8 cellular contexts compared by ENCODE assay signal in the genomic region with DNA sequence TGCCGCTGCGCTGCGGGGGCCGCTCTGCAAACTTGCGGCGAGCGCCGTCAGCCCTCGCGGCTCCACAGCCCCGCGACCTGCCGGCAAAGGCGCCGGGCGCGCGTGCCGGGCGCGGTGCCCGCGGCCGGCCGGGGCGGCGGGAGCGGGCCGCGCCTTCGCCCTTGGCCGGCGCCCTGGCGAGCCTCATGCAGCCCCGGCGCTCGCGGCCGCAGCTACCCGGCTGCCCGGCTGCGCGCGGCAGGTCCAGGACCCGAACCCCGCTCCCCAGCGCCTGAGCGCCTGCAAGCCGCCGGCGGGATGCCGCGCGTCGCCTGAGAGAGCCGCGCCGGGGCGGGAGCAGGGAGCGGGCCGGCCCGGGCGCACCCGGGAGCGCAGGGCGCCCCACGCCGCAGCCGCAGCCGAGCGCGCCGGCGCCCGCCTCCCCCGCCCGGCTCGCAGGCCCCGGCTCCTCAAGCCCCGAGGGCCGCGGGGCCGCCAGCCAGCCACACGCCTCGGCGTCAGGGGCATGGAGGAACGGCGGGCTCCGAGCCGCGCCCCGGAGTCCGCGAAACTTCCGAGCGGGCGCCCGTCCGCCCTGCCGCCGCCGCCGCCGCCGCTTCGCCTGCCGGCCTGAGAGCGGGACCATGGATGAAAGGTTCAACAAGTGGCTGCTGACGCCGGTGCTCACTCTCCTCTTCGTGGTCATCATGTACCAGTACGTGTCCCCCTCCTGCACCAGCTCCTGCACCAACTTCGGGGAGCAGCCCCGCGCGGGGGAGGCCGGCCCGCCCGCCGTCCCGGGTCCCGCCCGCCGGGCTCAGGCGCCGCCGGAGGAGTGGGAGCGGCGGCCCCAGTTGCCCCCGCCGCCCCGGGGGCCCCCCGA. TPM values are rescaled to one million over a fixed set of nuclear protein-coding genes. Genes with fewer than 3 reads are reported as not detected.
DNase-seq lines count a peak whose midpoint lies in the region; ATAC-seq, FAIRE-seq and TF ChIP-seq lines count a peak whose summit lies in the region.

No MANE protein-coding gene starts in this region.

- H3K4me1 ChIP-seq in KMS-11 (ENCODE audit: low read depth, poor library complexity, severe bottlenecking), result no peaks in the 10 kb centered on the region
- peaks cover 11% of the 10 kb centered on the region for H3K4me1 ChIP-seq in lower lobe of right lung

- intact Hi-C loops in lower lobe of right lung (cut with DNase I), result no loop called here

- peak overlapping the region; percentile 59 for H2AFZ ChIP-seq in KMS-11 (ENCODE audit: low read depth)

- H3K27ac ChIP-seq in KMS-11 (no peak overlapping the region), lower lobe of right lung (no peak overlapping the region)

- H3K27ac Mint-ChIP-seq in activated T-helper 17 cell treated with anti-CD3 and anti-CD28 coated beads, Interleukin-2, amount 50 U/mL, for 72 hours, result no peak overlapping the region

- no peak overlapping the region for H3K4me3 Mint-ChIP-seq in activated T-helper 17 cell treated with anti-CD3 and anti-CD28 coated beads, Interleukin-2, amount 50 U/mL, for 72 hours

- peak; percentile 50 for DNase-seq in AG08396 (ENCODE audit: low spot score)
- DNase-seq in GM19239 (ENCODE audit: insufficient read length, low spot score), result peak; percentile 40
- peak; percentile 28 for DNase-seq in dermis blood vessel endothelial cell
- DNase-seq in lower lobe of right lung, result no peak
- DNase-seq in CD1c-positive myeloid dendritic cell (ENCODE audit: extremely low spot score), result no peak
- DNase-seq in NCI-H2107 (lab: John Stamatoyannopoulos, UW), result no peak

- H3K9me3 Mint-ChIP-seq in activated T-helper 17 cell treated with anti-CD3 and anti-CD28 coated beads, Interleukin-2, amount 50 U/mL, for 72 hours, result no peaks in the 10 kb centered on the region

- no peak for TF ChIP-seq CTCF in KMS-11 (conservative IDR thresholded peaks at IDR 0.05; ENCODE audit: low read depth, low read length)
- no peak for TF ChIP-seq CTCF in lower lobe of right lung (IDR thresholded peaks at IDR 0.05)

- H3K27me3 ChIP-seq in KMS-11 (ENCODE audit: insufficient read depth, low read depth) (no peaks in the 10 kb centered on the region), lower lobe of right lung (ENCODE audit: low read depth) (peaks cover 68% of the 10 kb centered on the region)

- H3K36me3 Mint-ChIP-seq in activated T-helper 17 cell treated with anti-CD3 and anti-CD28 coated beads, Interleukin-2, amount 50 U/mL, for 72 hours (ENCODE audit: low read depth), result no peaks in the 10 kb centered on the region

- no peak overlapping the region for H3K9ac ChIP-seq in KMS-11

- peak; percentile 12 to 23 for ATAC-seq in lower lobe of right lung
- no peak for ATAC-seq in activated T-helper 17 cell treated with anti-CD3 and anti-CD28 coated beads, Interleukin-2, amount 50 U/mL, for 72 hours (replicated peaks)

- no peak overlapping the region for H3K4me3 ChIP-seq in KMS-11 (IDR thresholded peaks at IDR 0.05; ENCODE audit: insufficient read depth, low read depth, low read length)
- H3K4me3 ChIP-seq in lower lobe of right lung, result peak overlapping the region; percentile 48

- no peaks in the 10 kb centered on the region for H4K20me1 ChIP-seq in KMS-11 (ENCODE audit: insufficient read depth)

- H3K4me2 ChIP-seq in KMS-11, result no peak overlapping the region

- H3K27me3 Mint-ChIP-seq in activated T-helper 17 cell treated with anti-CD3 and anti-CD28 coated beads, Interleukin-2, amount 50 U/mL, for 72 hours, result peaks cover 53% of the 10 kb centered on the region

- no peaks in the 10 kb centered on the region for H3K79me2 ChIP-seq in KMS-11 (ENCODE audit: insufficient read depth, low read depth)

- FAIRE-seq in GM19239 (lab: Jason Lieb, UNC), result no peak

- H3K4me1 Mint-ChIP-seq in activated T-helper 17 cell treated with anti-CD3 and anti-CD28 coated beads, Interleukin-2, amount 50 U/mL, for 72 hours, result no peaks in the 10 kb centered on the region

- no peaks in the 10 kb centered on the region for H3K9me3 ChIP-seq in lower lobe of right lung

- H3K36me3 ChIP-seq in KMS-11 (ENCODE audit: insufficient read depth) (no peaks in the 10 kb centered on the region), lower lobe of right lung (no peaks in the 10 kb centered on the region)

RNA-seq across cellular contexts. Expression of a gene that starts 0.6 kb away (rescaled TPM):
- under 0.01 TPM in 1 of 2 replicates, not detected in the other for total RNA-seq in dermis blood vessel endothelial cell
- 0.06 TPM for total RNA-seq in lower lobe of right lung
- not detected for total RNA-seq in activated T-helper 17 cell treated with anti-CD3 and anti-CD28 coated beads, Interleukin-2, amount 50 U/mL, for 72 hours

RNA-seq across cellular contexts. Expression of a gene that starts 37.3 kb away (rescaled TPM):
- 22.1 and 32.8 TPM in 2 replicates for total RNA-seq in dermis blood vessel endothelial cell
- total RNA-seq in lower lobe of right lung, result 18.0 TPM
- under 1 TPM; 0.24 to 0.67 TPM for total RNA-seq in activated T-helper 17 cell treated with anti-CD3 and anti-CD28 coated beads, Interleukin-2, amount 50 U/mL, for 72 hours

Comparison
In these comparisons a context has a peak if more than half of its experiments do, and no peak if none do; other contexts are left out.
1. DNase-seq: peak in AG08396 (single experiment), GM19239 (single experiment) and dermis blood vessel endothelial cell (single experiment); none in lower lobe of right lung (single experiment), CD1c-positive myeloid dendritic cell (single experiment) and NCI-H2107 (single experiment).
2. RNA of a gene that starts 37.3 kb away (total RNA-seq): 22.1 to 32.8 TPM in dermis blood vessel endothelial cell and 18.0 TPM in lower lobe of right lung (single experiment); 0.24 to 0.67 TPM in activated T-helper 17 cell treated with anti-CD3 and anti-CD28 coated beads, Interleukin-2, amount 50 U/mL, for 72 hours; every median in the first group is over 10 times any median in the second.